Comparison of ENCODE assay signal across 19 cellular contexts in the genomic region with DNA sequence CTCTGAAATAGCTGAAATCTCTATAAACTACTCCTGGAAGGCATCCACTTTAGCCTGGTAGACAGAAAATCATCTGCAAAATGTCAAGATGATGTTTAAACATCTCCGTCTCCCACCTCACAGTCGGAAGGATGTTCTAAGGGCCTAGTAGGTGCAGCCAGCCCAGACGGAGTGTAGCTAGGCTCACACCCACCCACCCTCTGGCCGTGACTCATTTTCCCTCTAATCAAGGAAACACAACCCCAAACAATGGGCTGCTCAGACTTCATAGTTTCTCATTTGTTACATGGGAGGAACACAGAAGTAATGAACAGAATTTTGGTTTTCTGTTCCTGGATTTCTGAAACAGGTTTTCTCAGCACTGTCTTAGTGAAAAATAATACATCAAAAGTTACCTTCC.
"Had no signal": no experiment of that assay in that cellular context is flagged by ENCODE, and none has a peak within 500 bp of the region (broad histone marks: within the 10 kb centered on the region; RNA-seq: fewer than 3 reads in every experiment).

No MANE protein-coding gene starts in this region.

- H3K4me1 ChIP-seq: foreskin keratinocyte had no signal

- H3K9me3 ChIP-seq: neutrophil, sigmoid colon, suprapubic skin, thyroid gland had no signal

- H3K27me3 ChIP-seq: foreskin keratinocyte, sigmoid colon, suprapubic skin, thyroid gland had no signal

- H3K27ac ChIP-seq: foreskin keratinocyte, neutrophil, suprapubic skin, thyroid gland had no signal

- H3K4me3 ChIP-seq: coronary artery, lung, sigmoid colon, skin epidermis, suprapubic skin, thyroid gland had no signal

- ATAC-seq: foreskin keratinocyte; left ventricle myocardium superior; naive thymus-derived CD4-positive, alpha-beta T cell had no signal

- DNase-seq: effector CD4-positive, alpha-beta T cell; endodermal cell; erythroblast; foreskin keratinocyte; kidney; left cardiac atrium; left ventricle myocardium superior; mesendoderm; posterior cingulate gyrus; sigmoid colon; stimulated activated CD4-positive, alpha-beta T cell treated with anti-CD3 and anti-CD28 coated beads, Interleukin-2, amount 100 ng/mL, for 24 hours; stimulated activated naive CD4-positive, alpha-beta T cell treated with Interleukin-2 at 50 U/mL for 16 hours; thyroid gland had no signal

- H3K36me3 ChIP-seq: neutrophil, sigmoid colon, suprapubic skin, thyroid gland had no signal
